ENCODE assay signal across 1 cellular context in the genomic region with DNA sequence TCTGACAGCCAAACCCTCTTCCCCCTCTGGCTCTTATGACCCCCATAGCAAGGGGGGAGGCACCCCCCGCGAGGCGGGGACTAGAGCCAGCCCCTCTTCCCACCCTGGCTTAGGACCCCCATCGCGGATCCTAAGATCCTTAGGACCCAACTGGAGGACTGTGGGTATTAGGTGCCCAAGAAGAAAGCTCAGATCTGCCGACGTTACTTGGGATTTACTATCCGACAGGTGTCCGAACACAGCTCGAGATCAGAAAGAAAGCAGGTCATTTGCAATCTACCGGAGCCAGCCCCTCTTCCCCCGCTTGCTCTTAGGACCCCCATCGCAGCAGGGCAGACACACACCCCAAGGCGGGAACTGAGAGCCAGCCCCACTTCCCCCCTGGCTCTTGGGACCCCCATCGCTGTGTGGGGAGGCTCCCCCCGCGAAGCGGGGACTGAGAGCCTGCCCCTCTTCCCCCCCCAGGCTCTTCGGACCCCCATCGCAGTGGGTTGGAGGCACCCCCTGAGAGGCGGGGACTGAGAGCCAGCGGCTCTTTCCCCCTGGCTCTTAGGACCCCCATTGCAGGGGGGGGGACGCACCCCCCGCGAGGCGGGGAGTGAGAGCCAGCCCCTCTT.
TF ChIP-seq lines count a peak whose summit lies in the region.

No MANE protein-coding gene starts in this region.

TF ChIP-seq in WTC11, 78 proteins besides CTCF, POLR2A, EP300 and RAD21 (continued from another document):
- no peak for TF ChIP-seq USF1 (CRISPR knock-in tag; IDR thresholded peaks at IDR 0.05)
- no peak for TF ChIP-seq NR3C1 (CRISPR knock-in tag; conservative IDR thresholded peaks at IDR 0.05; ENCODE audit: low read depth)
